ENCODE assay signal across 8 cellular contexts in the genomic region with DNA sequence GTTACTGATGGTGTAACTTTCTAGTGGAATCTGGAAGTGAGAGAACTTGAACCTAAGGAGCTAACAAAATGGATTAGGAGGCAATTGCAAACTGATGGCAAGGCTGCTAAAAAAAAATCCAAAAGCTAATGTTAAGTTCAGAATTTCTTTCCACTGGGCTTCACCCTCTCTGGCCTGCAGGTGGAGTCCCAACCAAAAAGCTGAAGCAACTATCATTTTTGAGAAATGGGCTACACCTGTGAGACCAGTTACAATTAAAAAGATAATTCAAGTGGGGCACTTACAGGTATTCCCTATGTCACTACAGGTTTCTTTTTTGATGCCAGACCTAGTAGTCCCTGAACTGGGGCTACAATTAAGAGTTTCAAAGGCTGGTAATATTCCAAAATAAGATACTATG.
DNase-seq lines count a peak whose midpoint lies in the region; ATAC-seq and TF ChIP-seq lines count a peak whose summit lies in the region.

No MANE protein-coding gene starts in this region.

- ATAC-seq in left lung = peak; percentile 38
- no peak for ATAC-seq in activated CD4-positive, CD25-positive, alpha-beta regulatory T cell treated with anti-CD3 and anti-CD28 coated beads, Interleukin-2, amount 50 U/mL, for 24 hours

- H3K4me3 ChIP-seq in HAP-1 = no peak overlapping the region
- H3K4me3 ChIP-seq in WI38 (ENCODE audit: low read depth, low read length) = no peak overlapping the region
- no peak overlapping the region for H3K4me3 ChIP-seq in left lung

- TF ChIP-seq CTCF in WI38 (IDR thresholded peaks at IDR 0.05; ENCODE audit: low read depth, low read length) = peak; percentile 45
- TF ChIP-seq CTCF in left lung (IDR thresholded peaks at IDR 0.05) = no peak

- no peaks in the 10 kb centered on the region for H3K36me3 ChIP-seq in HAP-1 (replicated peaks)
- no peaks in the 10 kb centered on the region for H3K36me3 ChIP-seq in left lung

- H3K4me1 ChIP-seq in HAP-1 (peaks cover 9% of the 10 kb centered on the region), left lung (no peaks in the 10 kb centered on the region)

- H3K27ac ChIP-seq in left lung = no peak overlapping the region

- no peaks in the 10 kb centered on the region for H3K27me3 ChIP-seq in HAP-1 (ENCODE audit: low read depth)
- H3K27me3 ChIP-seq in left lung = no peaks in the 10 kb centered on the region

- DNase-seq in ELF-1 (ENCODE audit: low read depth, low spot score) (peak; percentile 35), HAP-1 (ENCODE audit: low spot score in 2 of 2) (peak; percentile 17 to 37), left lung (no peak), foreskin melanocyte (no peak), SKM-1 treated with dmso at 0.1 percent for 144 hours (lab: John Stamatoyannopoulos, UW; ENCODE audit: unreplicated experiment) (no peak)
- no peak for DNase-seq in activated effector memory CD4-positive, alpha-beta T cell treated with Interleukin-2 at 50 U/mL for 16 hours

- in situ Hi-C loops in HAP-1 (cut with MboI; ENCODE audit: low sequenced_read_pairs) = no loop called here

- intact Hi-C loops in left lung (cut with DNase I) = loop anchor here in 1 of 2 donors (10.0 kb wide), 1 partner anchor 441 kb away; no protein-coding TSS in a partner anchor

- no peaks in the 10 kb centered on the region for H3K9me3 ChIP-seq in HAP-1
- no peaks in the 10 kb centered on the region for H3K9me3 ChIP-seq in left lung

Comparison
In these comparisons a context has a peak if more than half of its experiments do, and no peak if none do; other contexts are left out.
1. DNase-seq: peak in ELF-1 (single experiment) and HAP-1 (2 of 2); none in left lung (0 of 2), activated effector memory CD4-positive, alpha-beta T cell treated with Interleukin-2 at 50 U/mL for 16 hours (single experiment), foreskin melanocyte (single experiment) and SKM-1 treated with dmso at 0.1 percent for 144 hours (single experiment).